8 cellular contexts compared by ENCODE assay signal in genomic region chr3:129399895-129400357, GRCh38. TPM values are rescaled to one million over a fixed set of nuclear protein-coding genes. Genes with fewer than 3 reads are reported as not detected.
DNase-seq lines count a peak whose midpoint lies in the region; ATAC-seq and TF ChIP-seq lines count a peak whose summit lies in the region.

No MANE protein-coding gene starts in this region.

- H3K27ac Mint-ChIP-seq in CD14-positive monocyte: peak overlapping the region in 5 of 7 donors; percentile 93 to 99 (median 98)

- TF ChIP-seq CTCF in CD14-positive monocyte (IDR thresholded peaks at IDR 0.05): peak; percentile 47
- peak; percentile 70 for TF ChIP-seq CTCF in RWPE2 (IDR thresholded peaks at IDR 0.05; ENCODE audit: poor library complexity, severe bottlenecking)
- TF ChIP-seq CTCF in esophagus muscularis mucosa (IDR thresholded peaks at IDR 0.05): no peak
- TF ChIP-seq CTCF in sigmoid colon (IDR thresholded peaks at IDR 0.05): no peak
- no peak for TF ChIP-seq CTCF in GM10248 (IDR thresholded peaks at IDR 0.05; ENCODE audit: control extremely low read depth, extremely low read depth, low read depth, missing control alignments)

- peaks cover 22% of the 10 kb centered on the region for H3K4me1 Mint-ChIP-seq in CD14-positive monocyte

- H3K36me3 Mint-ChIP-seq in CD14-positive monocyte: peaks cover 19 to 23% of the 10 kb centered on the region in 2 donors

- no peaks in the 10 kb centered on the region for H3K9me3 Mint-ChIP-seq in CD14-positive monocyte

- H3K4me1 ChIP-seq in RWPE2 (ENCODE audit: insufficient read depth, poor library complexity, severe bottlenecking): peaks cover 5% of the 10 kb centered on the region
- peaks cover 23 to 39% (median 31%) of the 10 kb centered on the region in 4 donors for H3K4me1 ChIP-seq in esophagus muscularis mucosa
- peaks cover 0 to 22% (median 16%) of the 10 kb centered on the region in 4 donors for H3K4me1 ChIP-seq in sigmoid colon

- CTCF ChIA-PET in GM10248 (lab: Yijun Ruan, JAX): interaction anchor here (0.7 to 2.9 kb wide), 17 partner anchors 10 to 84 kb away, joined by 3 to 21 read pairs (median 5); partner anchors contain the start of genes EFCAB12, IFT122 and MBD4

- POLR2A ChIA-PET in GM10248 (lab: Yijun Ruan, JAX): interaction anchor here (0.6 to 1.2 kb wide), 7 partner anchors 9 to 87 kb away, joined by 3 to 5 read pairs (median 4); partner anchors contain the start of genes EFCAB12, IFT122 and MBD4

- H3K27me3 ChIP-seq in RWPE2 (ENCODE audit: insufficient read depth, poor library complexity, severe bottlenecking): no peaks in the 10 kb centered on the region
- H3K27me3 ChIP-seq in esophagus muscularis mucosa: no peaks in the 10 kb centered on the region
- no peaks in the 10 kb centered on the region for H3K27me3 ChIP-seq in sigmoid colon

- H3K4me3 ChIP-seq in RWPE2 (ENCODE audit: severe bottlenecking) (peak overlapping the region; percentile 50), esophagus muscularis mucosa (peak overlapping the region; percentile 78 to 96 (median 86)), sigmoid colon (peak overlapping the region in 3 of 4 donors; percentile 75 to 88 (median 88))

- 54% methylated on average over 8 of the region's 8 CpGs for WGBS in esophagus muscularis mucosa
- 43 to 50% methylated on average over 8 of the region's 8 CpGs for WGBS in sigmoid colon, 2 donors

- intact Hi-C loops in CD14-positive monocyte (cut with micrococcal nuclease): loop anchor here in 1 of 2 donors (5.0 kb wide), 1 partner anchor 37 kb away; the partner anchor contains the start of gene MBD4
- intact Hi-C loops in esophagus muscularis mucosa (cut with DNase I): no loop called here
- intact Hi-C loops in sigmoid colon (cut with DNase I): loop anchor here (2.0 kb wide), 2 partner anchors 39 to 83 kb away; partner anchors contain the start of gene MBD4

- H3K27me3 Mint-ChIP-seq in CD14-positive monocyte (ENCODE audit: low read depth in 3 of 3): peaks cover 0 to 2% (median 0%) of the 10 kb centered on the region in 3 donors

- peak; percentile 12 for TF ChIP-seq POLR2A in esophagus muscularis mucosa (IDR thresholded peaks at IDR 0.05; ENCODE audit: low read depth)
- TF ChIP-seq POLR2A in sigmoid colon (IDR thresholded peaks at IDR 0.05): peak in 1 of 2 donors; percentile 12

- H3K36me3 ChIP-seq in RWPE2 (ENCODE audit: low read depth): peaks cover 6% of the 10 kb centered on the region
- peaks cover 0 to 24% (median 10%) of the 10 kb centered on the region in 4 donors for H3K36me3 ChIP-seq in esophagus muscularis mucosa
- peaks cover 0 to 10% (median 0%) of the 10 kb centered on the region in 4 donors for H3K36me3 ChIP-seq in sigmoid colon

- H3K27ac ChIP-seq in RWPE2 (ENCODE audit: poor library complexity, severe bottlenecking) (peak overlapping the region; percentile 49), esophagus muscularis mucosa (replicated peaks in 1 of 4) (peak overlapping the region; percentile 85 to 90 (median 86)), sigmoid colon (peak overlapping the region; percentile 80 to 88 (median 86))

- DNase-seq in CD14-positive monocyte (ENCODE audit: low spot score): no peak
- DNase-seq in RWPE2 (ENCODE audit: low spot score): no peak
- no peak for DNase-seq in esophagus muscularis mucosa (ENCODE audit: extremely low spot score)
- no peak for DNase-seq in sigmoid colon
- DNase-seq in NCI-H526 treated with DMSO at 0.1 percent for 48 hours (lab: John Stamatoyannopoulos, UW): no peak
- DNase-seq in C1 segment of cervical spinal cord (lab: John Stamatoyannopoulos, UW): no peak
- DNase-seq in GM10248 (ENCODE audit: extremely low spot score): no peak

- TF ChIP-seq EP300 in esophagus muscularis mucosa (IDR thresholded peaks at IDR 0.05): no peak
- no peak for TF ChIP-seq EP300 in sigmoid colon (IDR thresholded peaks at IDR 0.05)

- ATAC-seq in GM21825 (IDR thresholded peaks at IDR 0.05; ENCODE audit: unreplicated experiment): peak; percentile 17
- ATAC-seq in RWPE2 (ENCODE audit: low read depth): no peak

- H3K9me3 ChIP-seq in RWPE2 (ENCODE audit: severe bottlenecking) (no peaks in the 10 kb centered on the region), esophagus muscularis mucosa (no peaks in the 10 kb centered on the region), sigmoid colon (no peaks in the 10 kb centered on the region)

- H3K4me3 Mint-ChIP-seq in CD14-positive monocyte: peak overlapping the region; percentile 98 to 99

RNA-seq across cellular contexts. Expression of gene EFCAB12, which starts 28.5 kb away (rescaled TPM):
- polyA plus RNA-seq in CD14-positive monocyte: not detected
- under 1 TPM in 2 of 4 donors, not detected in 2; 0.19 to 0.42 TPM for total RNA-seq in esophagus muscularis mucosa
- total RNA-seq in sigmoid colon: under 1 TPM in 1 of 4 donors, not detected in 3; 0.36 TPM
- under 1 TPM in 2 of 3 donors, not detected in 1; 0.38 to 0.46 TPM for polyA plus RNA-seq in sigmoid colon

RNA-seq across cellular contexts. Expression of gene MBD4, which starts 39.8 kb away (rescaled TPM):
- polyA plus RNA-seq in CD14-positive monocyte: 10 to 100 TPM; 25.6 to 30.1 TPM
- total RNA-seq in esophagus muscularis mucosa: 10 to 100 TPM; 12.1 to 23.3 (median 16.4) TPM
- total RNA-seq in sigmoid colon: 10 to 100 TPM; 13.3 to 18.4 (median 16.6) TPM
- 10 to 100 TPM; 11.8 to 21.6 (median 15.0) TPM for polyA plus RNA-seq in sigmoid colon

RNA-seq across cellular contexts. Expression of gene IFT122, which starts 40.1 kb away (rescaled TPM):
- polyA plus RNA-seq in CD14-positive monocyte (1 to 10 TPM; 3.3 to 3.6 TPM), sigmoid colon (10 to 100 TPM in 2 of 3 donors, 1 to 10 TPM in 1; 4.2 to 15.6 (median 13.6) TPM)
- total RNA-seq in esophagus muscularis mucosa (10 to 100 TPM; 19.5 to 32.8 (median 21.9) TPM), sigmoid colon (10 to 100 TPM; 15.8 to 21.4 (median 17.8) TPM)

Comparison
In these comparisons a context has a peak if more than half of its experiments do, and no peak if none do; other contexts are left out.
1. CTCF ChIP-seq: peak in CD14-positive monocyte (single experiment) and RWPE2 (single experiment); none in esophagus muscularis mucosa (0 of 3), sigmoid colon (0 of 4) and GM10248 (single experiment).
2. Peak in every context shown above with its lines, with median percentiles within 50 percentile points of each other: H3K27ac ChIP-seq and H3K4me3 ChIP-seq.